9 cellular contexts compared by ENCODE assay signal in genomic region chr17:35433075-35433894, GRCh38. TPM values are rescaled to one million over a fixed set of nuclear protein-coding genes. Genes with fewer than 3 reads are reported as not detected.
A peak's percentile ranks its signal among the peaks of the same experiment; 100 is the strongest.
DNase-seq lines count a peak whose midpoint lies in the region; ATAC-seq, FAIRE-seq and TF ChIP-seq lines count a peak whose summit lies in the region.
"Had no signal": no experiment of that assay in that cellular context is flagged by ENCODE, and none has a peak within 500 bp of the region (broad histone marks: within the 10 kb centered on the region; RNA-seq: fewer than 3 reads in every experiment).

No MANE protein-coding gene starts in this region.

- H2AFZ ChIP-seq in KMS-11 (ENCODE audit: low read depth): peak overlapping the region; percentile 43; the same call in 1 of the 2 replicates

- DNase-seq in GM12891 (ENCODE audit: insufficient read length, low spot score) (peak; percentile 28), lower lobe of right lung (peak; percentile 73), NCI-H2171 treated with DMSO at 0.1 percent for 48 hours (lab: John Stamatoyannopoulos, UW) (no peak)
- DNase-seq in activated CD4-positive, alpha-beta T cell treated with anti-CD3 and anti-CD28 coated beads, Interleukin-2, amount 50 U/mL, for 48 hours: peak; percentile 64 to 75
- peak; percentile 42 to 69 (median 62) for DNase-seq in stimulated activated CD4-positive, alpha-beta T cell treated with anti-CD3 and anti-CD28 coated beads, TNF-alpha, amount 100 ng/mL, for 48 hours (ENCODE audit: low read depth in 3 of 3)

- peak; percentile 92 for FAIRE-seq in GM12891 (lab: Jason Lieb, UNC)

- peak overlapping the region; percentile 62 for H3K27ac ChIP-seq in KMS-11
- peak overlapping the region; percentile 85 for H3K27ac ChIP-seq in ectodermal cell (ENCODE audit: insufficient read depth, low read depth, low read length, poor library complexity, severe bottlenecking)
- peak overlapping the region; percentile 84 for H3K27ac ChIP-seq in lower lobe of right lung

- no peaks in the 10 kb centered on the region for H3K36me3 ChIP-seq in KMS-11 (ENCODE audit: insufficient read depth)
- H3K36me3 ChIP-seq in ectodermal cell (ENCODE audit: control insufficient read depth, insufficient read depth, low read length): no peaks in the 10 kb centered on the region
- no peaks in the 10 kb centered on the region for H3K36me3 ChIP-seq in lower lobe of right lung

- H3K4me2 ChIP-seq in KMS-11: peak overlapping the region; percentile 43; the same call in 1 of the 2 replicates

- H3K79me2 ChIP-seq in KMS-11 (ENCODE audit: insufficient read depth, low read depth): no peaks in the 10 kb centered on the region

- no peak overlapping the region for H3K4me3 ChIP-seq in KMS-11 (IDR thresholded peaks at IDR 0.05; ENCODE audit: insufficient read depth, low read depth, low read length)
- H3K4me3 ChIP-seq in ectodermal cell (ENCODE audit: insufficient read depth, low read depth, low read length): no peak overlapping the region
- peak overlapping the region; percentile 67 for H3K4me3 ChIP-seq in lower lobe of right lung

- no peak for TF ChIP-seq POLR2A in GM12891 (IDR thresholded peaks at IDR 0.05; ENCODE audit: low read depth, low read length)

- H3K27me3 ChIP-seq in KMS-11 (ENCODE audit: insufficient read depth, low read depth) (no peaks in the 10 kb centered on the region), ectodermal cell (ENCODE audit: control insufficient read depth, insufficient read depth, low read length, poor library complexity, severe bottlenecking) (peaks cover 4% of the 10 kb centered on the region), lower lobe of right lung (ENCODE audit: low read depth) (no peaks in the 10 kb centered on the region)

- H4K20me1 ChIP-seq in KMS-11 (ENCODE audit: insufficient read depth): no peaks in the 10 kb centered on the region

- H3K4me1 ChIP-seq in KMS-11 (ENCODE audit: low read depth, poor library complexity, severe bottlenecking): no peaks in the 10 kb centered on the region
- H3K4me1 ChIP-seq in ectodermal cell (ENCODE audit: control insufficient read depth, insufficient read depth, low read length): peaks cover 5% of the 10 kb centered on the region
- H3K4me1 ChIP-seq in lower lobe of right lung: peaks cover 24% of the 10 kb centered on the region

- ATAC-seq in lower lobe of right lung (peak; percentile 94 to 96), HG02938 (IDR thresholded peaks at IDR 0.05; ENCODE audit: unreplicated experiment) (no peak)

- H3K9me3 ChIP-seq in ectodermal cell (ENCODE audit: control insufficient read depth, low read length) (no peaks in the 10 kb centered on the region), lower lobe of right lung (no peaks in the 10 kb centered on the region)

- intact Hi-C loops in lower lobe of right lung (cut with DNase I): no loop called here

- WGBS in ectodermal cell, 2 experiments: 65 to 69% methylated on average over 18 to 19 of the region's 19 CpGs

- TF ChIP-seq CTCF in KMS-11 (conservative IDR thresholded peaks at IDR 0.05; ENCODE audit: low read depth, low read length): no peak
- TF ChIP-seq CTCF in lower lobe of right lung (IDR thresholded peaks at IDR 0.05): no peak

- H3K9ac ChIP-seq in KMS-11: peak overlapping the region; percentile 32; the same call in 1 of the 2 replicates

TF ChIP-seq in GM12891, 5 proteins besides CTCF, POLR2A, EP300 and RAD21:
- no peak for TF ChIP-seq POU2F2 (IDR thresholded peaks at IDR 0.05; ENCODE audit: low read depth, low read length)
- TF ChIP-seq PAX5 (IDR thresholded peaks at IDR 0.05; ENCODE audit: insufficient read depth, low read length, severe bottlenecking): no peak
- TF ChIP-seq SPI1 (IDR thresholded peaks at IDR 0.05; ENCODE audit: low read depth, low read length): peak; percentile 25; the same call in 1 of the 2 replicates
- TF ChIP-seq TAF1 (IDR thresholded peaks at IDR 0.05; ENCODE audit: low read depth, low read length): no peak
- TF ChIP-seq POLR2AphosphoS5 (IDR thresholded peaks at IDR 0.05; ENCODE audit: low read depth, low read length): no peak

RNA-seq across cellular contexts. Expression of gene SLFN12, which starts 1.0 kb away (rescaled TPM):
- polyA plus RNA-seq in GM12891 (2012; ENCODE audit: low read depth, missing spikeins): 7.9 TPM
- 5.9 TPM for polyA plus RNA-seq in ectodermal cell (2013, experiment 1 of 4)
- 3.9 TPM for polyA plus RNA-seq in ectodermal cell (2013, experiment 2 of 4)
- polyA plus RNA-seq in ectodermal cell (2013, experiment 3 of 4): 2.1 TPM
- 2.8 TPM for polyA plus RNA-seq in ectodermal cell (2013, experiment 4 of 4)
- 16.7 TPM for total RNA-seq in lower lobe of right lung
- polyA plus RNA-seq: neural cell had no signal

RNA-seq across cellular contexts. Expression of gene SLFN13, which starts 15.3 kb away (rescaled TPM):
- polyA plus RNA-seq in GM12891 (2012; ENCODE audit: low read depth, missing spikeins): 5.8 TPM
- polyA plus RNA-seq in ectodermal cell (2013, experiment 1 of 4): 1.7 TPM
- 1.2 TPM for polyA plus RNA-seq in ectodermal cell (2013, experiment 2 of 4)
- polyA plus RNA-seq in ectodermal cell (2013, experiment 3 of 4): 0.91 TPM
- polyA plus RNA-seq in ectodermal cell (2013, experiment 4 of 4): 0.97 TPM
- total RNA-seq in lower lobe of right lung: 27.1 TPM

RNA-seq across cellular contexts. Expression of gene SLFN11, which starts 59.9 kb away (rescaled TPM):
- 3.3 TPM for polyA plus RNA-seq in GM12891 (2012; ENCODE audit: low read depth, missing spikeins)
- polyA plus RNA-seq in ectodermal cell (2013, experiment 1 of 4): 2.9 TPM
- 2.0 TPM for polyA plus RNA-seq in ectodermal cell (2013, experiment 2 of 4)
- 1.4 TPM for polyA plus RNA-seq in ectodermal cell (2013, experiment 3 of 4)
- 2.2 TPM for polyA plus RNA-seq in ectodermal cell (2013, experiment 4 of 4)
- 118 TPM for total RNA-seq in lower lobe of right lung
- polyA plus RNA-seq: neural cell had no signal
